ENCODE assay signal across 11 cellular contexts in genomic region chr7:37310322-37311080, GRCh38.
DNase-seq lines count a peak whose midpoint lies in the region; ATAC-seq and TF ChIP-seq lines count a peak whose summit lies in the region.
"Had no signal": no experiment of that assay in that cellular context is flagged by ENCODE, and none has a peak within 500 bp of the region (broad histone marks: within the 10 kb centered on the region; RNA-seq: fewer than 3 reads in every experiment).

No MANE protein-coding gene starts in this region.

- H3K4me3 Mint-ChIP-seq in activated CD4-positive, alpha-beta T cell treated with anti-CD3 and anti-CD28 coated beads, Interleukin-2, amount 10 ng/mL, durations not matched to agents 7 days and 5 days, result peak overlapping the region; percentile 21
- H3K4me3 Mint-ChIP-seq in stimulated activated memory B cell treated with anti-CD40 and anti-IgM and Interleukin-4, amounts not matched to agents 10 μg/mL and 1 μg/mL and 100 μg/mL, for 72 hours, result no peak overlapping the region
- H3K4me3 Mint-ChIP-seq: HFFc6 had no signal

- peaks cover 16% of the 10 kb centered on the region for H3K9me3 Mint-ChIP-seq in activated CD4-positive, alpha-beta T cell treated with anti-CD3 and anti-CD28 coated beads, Interleukin-2, amount 10 ng/mL, durations not matched to agents 7 days and 5 days
- no peaks in the 10 kb centered on the region for H3K9me3 Mint-ChIP-seq in stimulated activated memory B cell treated with anti-CD40 and anti-IgM and Interleukin-4, amounts not matched to agents 10 μg/mL and 1 μg/mL and 100 μg/mL, for 72 hours

- CTCF ChIA-PET in activated CD4-positive, alpha-beta T cell treated with anti-CD3 and anti-CD28 coated beads, Interleukin-2, amount 10 ng/mL, durations not matched to agents 7 days and 5 days (lab: Charles Lee), result interaction anchor here (0.6 to 1.9 kb wide), 7 partner anchors 13 to 1266 kb away, joined by 3 to 8 read pairs (median 3); no protein-coding TSS in a partner anchor

- peaks cover 55% of the 10 kb centered on the region for H3K4me1 Mint-ChIP-seq in activated CD4-positive, alpha-beta T cell treated with anti-CD3 and anti-CD28 coated beads, Interleukin-2, amount 10 ng/mL, durations not matched to agents 7 days and 5 days
- H3K4me1 Mint-ChIP-seq in stimulated activated memory B cell treated with anti-CD40 and anti-IgM and Interleukin-4, amounts not matched to agents 10 μg/mL and 1 μg/mL and 100 μg/mL, for 72 hours, result peaks cover 53% of the 10 kb centered on the region

- no peaks in the 10 kb centered on the region for H3K9me3 ChIP-seq in RWPE2 (ENCODE audit: severe bottlenecking)
- H3K9me3 ChIP-seq: SJSA1, thyroid gland had no signal

- peak; percentile 36 for DNase-seq in activated CD4-positive, alpha-beta T cell treated with anti-CD3 and anti-CD28 coated beads, Interleukin-2, amount 10 ng/mL, durations not matched to agents 7 days and 5 days
- no peak for DNase-seq in activated CD4-positive, alpha-beta T cell treated with anti-CD3 and anti-CD28 coated beads for 48 hours
- DNase-seq in RWPE2 (ENCODE audit: low spot score) (no peak), dorsolateral prefrontal cortex (no peak)
- no peak for DNase-seq in effector CD4-positive, alpha-beta T cell
- DNase-seq: thyroid gland had no signal

- TF ChIP-seq CTCF in RWPE2 (IDR thresholded peaks at IDR 0.05; ENCODE audit: poor library complexity, severe bottlenecking), result no peak
- TF ChIP-seq CTCF in dorsolateral prefrontal cortex (IDR thresholded peaks at IDR 0.05 in 54 of 56, conservative IDR thresholded peaks at IDR 0.05 in 2 of 56; ENCODE audit: low read depth in 1 of 56, partially characterized antibody in 56 of 56), result no peak

- no peaks in the 10 kb centered on the region for H3K4me1 ChIP-seq in RWPE2 (ENCODE audit: insufficient read depth, poor library complexity, severe bottlenecking)

- H3K27me3 ChIP-seq in RWPE2 (ENCODE audit: insufficient read depth, poor library complexity, severe bottlenecking), result no peaks in the 10 kb centered on the region
- no peaks in the 10 kb centered on the region for H3K27me3 ChIP-seq in dorsolateral prefrontal cortex
- H3K27me3 ChIP-seq: SJSA1, thyroid gland had no signal

- H3K36me3 Mint-ChIP-seq in activated CD4-positive, alpha-beta T cell treated with anti-CD3 and anti-CD28 coated beads, Interleukin-2, amount 10 ng/mL, durations not matched to agents 7 days and 5 days (ENCODE audit: low read depth), result peaks cover 87% of the 10 kb centered on the region
- H3K36me3 Mint-ChIP-seq in stimulated activated memory B cell treated with anti-CD40 and anti-IgM and Interleukin-4, amounts not matched to agents 10 μg/mL and 1 μg/mL and 100 μg/mL, for 72 hours, result peaks cover 69% of the 10 kb centered on the region

- H3K27me3 Mint-ChIP-seq in activated CD4-positive, alpha-beta T cell treated with anti-CD3 and anti-CD28 coated beads, Interleukin-2, amount 10 ng/mL, durations not matched to agents 7 days and 5 days, result no peaks in the 10 kb centered on the region
- no peaks in the 10 kb centered on the region for H3K27me3 Mint-ChIP-seq in stimulated activated memory B cell treated with anti-CD40 and anti-IgM and Interleukin-4, amounts not matched to agents 10 μg/mL and 1 μg/mL and 100 μg/mL, for 72 hours

- H3K4me3 ChIP-seq in RWPE2 (ENCODE audit: severe bottlenecking), result no peak overlapping the region
- no peak overlapping the region for H3K4me3 ChIP-seq in dorsolateral prefrontal cortex
- H3K4me3 ChIP-seq: SJSA1, thyroid gland had no signal

- POLR2A ChIA-PET in activated CD4-positive, alpha-beta T cell treated with anti-CD3 and anti-CD28 coated beads, Interleukin-2, amount 10 ng/mL, durations not matched to agents 7 days and 5 days (lab: Charles Lee), result no interaction called here

- peak overlapping the region; percentile 93 for H3K27ac Mint-ChIP-seq in activated CD4-positive, alpha-beta T cell treated with anti-CD3 and anti-CD28 coated beads, Interleukin-2, amount 10 ng/mL, durations not matched to agents 7 days and 5 days
- peak overlapping the region; percentile 69 for H3K27ac Mint-ChIP-seq in stimulated activated memory B cell treated with anti-CD40 and anti-IgM and Interleukin-4, amounts not matched to agents 10 μg/mL and 1 μg/mL and 100 μg/mL, for 72 hours
- H3K27ac Mint-ChIP-seq: HFFc6 had no signal

- H3K27ac ChIP-seq in RWPE2 (ENCODE audit: poor library complexity, severe bottlenecking) (no peak overlapping the region), dorsolateral prefrontal cortex (peak overlapping the region in 53 of 59 donors; percentile 0 to 95 (median 70))
- H3K27ac ChIP-seq: SJSA1, thyroid gland had no signal

- intact Hi-C loops in dorsolateral prefrontal cortex (cut with DNase I), result no loop called here

- no peaks in the 10 kb centered on the region for H3K36me3 ChIP-seq in RWPE2 (ENCODE audit: low read depth)
- H3K36me3 ChIP-seq: SJSA1, thyroid gland had no signal

- peak; percentile 29; the same call in 1 of the 3 replicates for ATAC-seq in RWPE2 (ENCODE audit: low read depth)
- peak; percentile 82 for ATAC-seq in stimulated activated memory B cell treated with anti-CD40 and anti-IgM and Interleukin-4, amounts not matched to agents 10 μg/mL and 1 μg/mL and 100 μg/mL, for 72 hours
- ATAC-seq in HG03025 (IDR thresholded peaks at IDR 0.05; ENCODE audit: low FRiP score, unreplicated experiment), result no peak
- ATAC-seq in SK-N-SH treated with all-trans-retinoic acid at 6 μM for 48 hours, result no peak

TF ChIP-seq in SK-N-SH treated with all-trans-retinoic acid at 6 μM for 48 hours, 23 proteins besides CTCF, POLR2A, EP300 and RAD21:
- TF ChIP-seq ZFP3 (CRISPR knock-in tag; IDR thresholded peaks at IDR 0.05), result no peak
- no peak for TF ChIP-seq ZNF565 (CRISPR knock-in tag; conservative IDR thresholded peaks at IDR 0.05; ENCODE audit: low read depth)
- TF ChIP-seq ESRRG (CRISPR knock-in tag; IDR thresholded peaks at IDR 0.05), result no peak
- TF ChIP-seq TCF4 (CRISPR knock-in tag; IDR thresholded peaks at IDR 0.05; ENCODE audit: borderline replicate concordance), result no peak
- no peak for TF ChIP-seq TOX (CRISPR knock-in tag; IDR thresholded peaks at IDR 0.05; ENCODE audit: borderline replicate concordance)
- TF ChIP-seq CSRNP3 (CRISPR knock-in tag; IDR thresholded peaks at IDR 0.05), result no peak
- no peak for TF ChIP-seq TSHZ2 (CRISPR knock-in tag; IDR thresholded peaks at IDR 0.05)
- TF ChIP-seq POU6F1 (CRISPR knock-in tag; IDR thresholded peaks at IDR 0.05; ENCODE audit: borderline replicate concordance, low read depth), result no peak
- TF ChIP-seq PPARA (CRISPR knock-in tag; IDR thresholded peaks at IDR 0.05; ENCODE audit: borderline replicate concordance), result no peak

Comparison
In these comparisons a context has a peak if more than half of its experiments do, and no peak if none do; other contexts are left out.
1. ATAC-seq: peak in RWPE2 (single experiment) and stimulated activated memory B cell treated with anti-CD40 and anti-IgM and Interleukin-4, amounts not matched to agents 10 μg/mL and 1 μg/mL and 100 μg/mL, for 72 hours (single experiment); none in HG03025 (single experiment) and SK-N-SH treated with all-trans-retinoic acid at 6 μM for 48 hours (single experiment).